In the genomic region with DNA sequence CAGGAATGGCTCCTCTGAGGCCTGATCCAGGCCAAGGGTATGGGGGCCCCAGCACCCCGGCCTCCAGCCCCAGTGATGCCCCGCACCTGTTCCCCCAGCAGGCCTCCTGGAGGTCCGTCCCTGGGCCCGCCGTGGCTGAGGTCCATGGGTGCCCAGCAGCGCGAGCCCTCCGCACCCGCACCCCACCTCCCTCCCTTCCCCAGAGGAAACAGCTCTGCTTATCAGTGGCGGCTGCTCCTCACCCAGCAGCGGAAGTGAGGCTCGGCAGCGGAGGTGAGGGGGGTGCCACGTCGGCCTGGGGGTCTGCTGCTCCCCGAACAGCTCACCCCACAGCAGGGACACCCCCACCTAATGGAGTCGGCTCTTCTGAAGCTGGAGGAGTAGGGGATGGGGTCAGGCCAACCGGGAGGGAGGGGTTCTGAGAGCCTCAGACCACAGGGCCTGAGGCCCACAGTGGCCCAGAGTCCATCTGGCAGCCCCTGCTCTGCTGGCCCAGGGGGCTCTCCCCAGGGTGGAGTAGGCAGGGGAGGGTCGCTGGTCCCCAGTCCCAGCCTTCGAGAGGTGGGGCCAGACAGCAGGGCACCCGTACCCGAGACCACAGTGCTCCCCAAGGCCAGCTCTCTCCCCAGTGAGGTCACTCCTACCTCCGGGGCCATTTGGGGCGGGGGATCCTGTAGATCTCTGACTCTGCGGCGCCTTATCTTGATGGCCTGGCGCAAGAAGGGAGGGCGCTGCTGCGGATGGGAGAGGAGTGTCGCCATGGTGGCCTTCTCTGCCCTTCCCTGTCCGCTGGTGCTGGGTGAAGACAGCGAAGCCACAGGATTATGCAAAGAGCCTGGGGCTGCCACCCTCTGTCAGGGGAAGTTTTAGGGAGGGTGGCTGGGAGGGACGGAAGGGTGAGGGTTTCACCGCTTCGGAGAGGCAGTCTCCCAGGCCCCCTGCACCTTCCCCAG, we compare ENCODE assay signal across 8 cellular contexts. TPM values are rescaled to one million over a fixed set of nuclear protein-coding genes. Genes with fewer than 3 reads are reported as not detected.
DNase-seq lines count a peak whose midpoint lies in the region; ATAC-seq and TF ChIP-seq lines count a peak whose summit lies in the region.

A gene (minus strand): TSS at position 828 of the 953 bp plus-strand sequence. CDS start 67 bp downstream, at position 761.

- no peaks in the 10 kb centered on the region for H3K9me3 Mint-ChIP-seq in natural killer cell treated with Interleukin-12 subunit alpha and Interleukin-12 subunit beta and Interleukin-15 and Interleukin-18, amount 100 ng/mL, for 72 hours

- peaks cover 44 to 69% (median 57%) of the 10 kb centered on the region in 11 experiments for H3K36me3 ChIP-seq in BLaER1 treated with 17β-estradiol and CSF1 and Interleukin-3, amounts not matched to agents 10 nM and 100 nM
- peaks cover 30% of the 10 kb centered on the region for H3K36me3 ChIP-seq in brain microvascular endothelial cell (replicated peaks)

- H3K36me3 Mint-ChIP-seq in natural killer cell treated with Interleukin-12 subunit alpha and Interleukin-12 subunit beta and Interleukin-15 and Interleukin-18, amount 100 ng/mL, for 72 hours = no peaks in the 10 kb centered on the region

- no peak for TF ChIP-seq CTCF in coronary artery (IDR thresholded peaks at IDR 0.05)
- no peak for TF ChIP-seq CTCF in brain microvascular endothelial cell (IDR thresholded peaks at IDR 0.05; ENCODE audit: low read depth, low read length, missing control alignments)

- peaks cover 6 to 13% of the 10 kb centered on the region in 2 donors for H3K4me1 Mint-ChIP-seq in natural killer cell treated with Interleukin-12 subunit alpha and Interleukin-12 subunit beta and Interleukin-15 and Interleukin-18, amount 100 ng/mL, for 72 hours (ENCODE audit: low read depth in 2 of 2)

- ATAC-seq in HG03439 (IDR thresholded peaks at IDR 0.05; ENCODE audit: unreplicated experiment) = peak; percentile 26
- ATAC-seq in activated CD4-positive, CD25-positive, alpha-beta regulatory T cell treated with anti-CD3 and anti-CD28 coated beads, Interleukin-2, amount 50 U/mL, for 24 hours = peak; percentile 71 to 74
- ATAC-seq in natural killer cell treated with Interleukin-12 subunit alpha and Interleukin-12 subunit beta and Interleukin-15 and Interleukin-18, amount 100 ng/mL, for 72 hours = peak; percentile 80 to 89
- ATAC-seq in HG03097 (IDR thresholded peaks at IDR 0.05; ENCODE audit: low FRiP score, unreplicated experiment) = no peak

- no peaks in the 10 kb centered on the region for H3K9me3 ChIP-seq in BLaER1 treated with 17β-estradiol and CSF1 and Interleukin-3, amounts not matched to agents 10 nM and 100 nM (replicated peaks in 1 of 11)

- H3K4me2 ChIP-seq in BLaER1 treated with 17β-estradiol and CSF1 and Interleukin-3, amounts not matched to agents 10 nM and 100 nM = peak within 1 kb of the TSS; percentile 88 to 99 (median 97)

- DNase-seq in coronary artery (ENCODE audit: low spot score) = no peak
- DNase-seq in natural killer cell treated with Interleukin-12 subunit alpha and Interleukin-12 subunit beta and Interleukin-15 and Interleukin-18, amount 100 ng/mL, for 72 hours (ENCODE audit: low spot score) = peak; percentile 84
- no peak for DNase-seq in glomerular visceral epithelial cell (ENCODE audit: extremely low spot score)
- DNase-seq in brain microvascular endothelial cell = no peak

- H3K27me3 Mint-ChIP-seq in natural killer cell treated with Interleukin-12 subunit alpha and Interleukin-12 subunit beta and Interleukin-15 and Interleukin-18, amount 100 ng/mL, for 72 hours = no peaks in the 10 kb centered on the region

- in situ Hi-C loops in brain microvascular endothelial cell (cut with HindIII; ENCODE audit: low pct_ligation_motif_present, low sequenced_read_pairs) = no loop called here

- H3K4me3 ChIP-seq in BLaER1 treated with 17β-estradiol and CSF1 and Interleukin-3, amounts not matched to agents 10 nM and 100 nM = peak within 1 kb of the TSS; percentile 68 to 80 (median 72)
- H3K4me3 ChIP-seq in coronary artery = peak within 1 kb of the TSS; percentile 54
- H3K4me3 ChIP-seq in brain microvascular endothelial cell (ENCODE audit: low read depth, low read length) = no peak within 1 kb of the TSS

- H3K4me3 Mint-ChIP-seq in natural killer cell treated with Interleukin-12 subunit alpha and Interleukin-12 subunit beta and Interleukin-15 and Interleukin-18, amount 100 ng/mL, for 72 hours = peak within 1 kb of the TSS; percentile 89

- H3K27ac Mint-ChIP-seq in natural killer cell treated with Interleukin-12 subunit alpha and Interleukin-12 subunit beta and Interleukin-15 and Interleukin-18, amount 100 ng/mL, for 72 hours = peak within 1 kb of the TSS; percentile 81 to 93

- H3K9ac ChIP-seq in BLaER1 treated with 17β-estradiol and CSF1 and Interleukin-3, amounts not matched to agents 10 nM and 100 nM = peak within 1 kb of the TSS; percentile 87 to 95 (median 91)

- peaks cover 36 to 77% (median 69%) of the 10 kb centered on the region in 10 experiments for H3K4me1 ChIP-seq in BLaER1 treated with 17β-estradiol and CSF1 and Interleukin-3, amounts not matched to agents 10 nM and 100 nM

- peaks cover 0 to 25% (median 0%) of the 10 kb centered on the region in 11 experiments; a peak in 8 of 22 replicates for H4K20me1 ChIP-seq in BLaER1 treated with 17β-estradiol and CSF1 and Interleukin-3, amounts not matched to agents 10 nM and 100 nM

- H3K27ac ChIP-seq in BLaER1 treated with 17β-estradiol and CSF1 and Interleukin-3, amounts not matched to agents 10 nM and 100 nM = peak within 1 kb of the TSS; percentile 85 to 95 (median 94)
- peak within 1 kb of the TSS; percentile 91 to 96 for H3K27ac ChIP-seq in coronary artery
- no peak within 1 kb of the TSS for H3K27ac ChIP-seq in brain microvascular endothelial cell

- H3K27me3 ChIP-seq in BLaER1 treated with 17β-estradiol and CSF1 and Interleukin-3, amounts not matched to agents 10 nM and 100 nM = no peaks in the 10 kb centered on the region
- H3K27me3 ChIP-seq in brain microvascular endothelial cell (replicated peaks) = no peaks in the 10 kb centered on the region

RNA-seq across cellular contexts. Expression of the gene that starts here (rescaled TPM):
- total RNA-seq in natural killer cell treated with Interleukin-12 subunit alpha and Interleukin-12 subunit beta and Interleukin-15 and Interleukin-18, amount 100 ng/mL, for 72 hours = 100 to 1,000 TPM; 270 to 289 TPM
